ENCODE assay signal across 9 cellular contexts in genomic region chr2:197498627-197498936, GRCh38. TPM values are rescaled to one million over a fixed set of nuclear protein-coding genes. Genes with fewer than 3 reads are reported as not detected.
DNase-seq lines count a peak whose midpoint lies in the region; ATAC-seq, FAIRE-seq and TF ChIP-seq lines count a peak whose summit lies in the region.
"Had no signal": no experiment of that assay in that cellular context is flagged by ENCODE, and none has a peak within 500 bp of the region (broad histone marks: within the 10 kb centered on the region; RNA-seq: fewer than 3 reads in every experiment).

No MANE protein-coding gene starts in this region.

- dilution Hi-C loops in keratinocyte (cut with MboI; ENCODE audit: extremely low pct_ligation_motif_present, low sequenced_read_pairs) = no loop called here

- no peak for TF ChIP-seq EP300 in SK-N-SH (IDR thresholded peaks at IDR 0.05; ENCODE audit: borderline replicate concordance in 1 of 2, low read depth in 1 of 2, low read length in 1 of 2)

- peaks cover 47% of the 10 kb centered on the region for H3K4me1 Mint-ChIP-seq in activated naive CD8-positive, alpha-beta T cell treated with anti-CD3 and anti-CD28 coated beads for 36 hours

- H3K4me3 Mint-ChIP-seq in activated naive CD8-positive, alpha-beta T cell treated with anti-CD3 and anti-CD28 coated beads for 36 hours = peak overlapping the region; percentile 96

- H2AFZ ChIP-seq in SK-N-SH (ENCODE audit: low read depth) (no peak overlapping the region), keratinocyte (ENCODE audit: control insufficient read depth, low read length) (no peak overlapping the region)

- H3K9me3 ChIP-seq in SK-N-SH (no peaks in the 10 kb centered on the region), keratinocyte (ENCODE audit: control insufficient read depth, low read depth, low read length) (no peaks in the 10 kb centered on the region), stomach smooth muscle (ENCODE audit: control insufficient read depth in 2 of 2, low read length in 2 of 2) (no peaks in the 10 kb centered on the region)

- H3K27ac Mint-ChIP-seq in activated naive CD8-positive, alpha-beta T cell treated with anti-CD3 and anti-CD28 coated beads for 36 hours = peak overlapping the region; percentile 99

- H3K27ac ChIP-seq in SK-N-SH (ENCODE audit: low read depth in 2 of 2, low read length in 1 of 2) (peak overlapping the region; percentile 88 to 98; a peak in 3 of 4 replicates), keratinocyte (ENCODE audit: control insufficient read depth, insufficient read depth, low read length) (peak overlapping the region; percentile 80), stomach smooth muscle (ENCODE audit: low read length) (peak overlapping the region; percentile 87)

- H3K4me3 ChIP-seq in SK-N-SH (ENCODE audit: low read depth in 2 of 2, low read length in 1 of 2) = peak overlapping the region; percentile 71 to 92
- H3K4me3 ChIP-seq in keratinocyte (ENCODE audit: control insufficient read depth in 2 of 3, extremely low read depth in 1 of 3, insufficient read depth in 2 of 3, low read depth in 1 of 3, low read length in 3 of 3) = peak overlapping the region; percentile 92 to 96 (median 94)
- peak overlapping the region; percentile 55 to 88 for H3K4me3 ChIP-seq in stomach smooth muscle (ENCODE audit: low read length in 2 of 2)

- H3K9me2 ChIP-seq in SK-N-SH = no peaks in the 10 kb centered on the region

- FAIRE-seq in keratinocyte (lab: Jason Lieb, UNC) = no peak

- peaks cover 82% of the 10 kb centered on the region for H3K36me3 Mint-ChIP-seq in activated naive CD8-positive, alpha-beta T cell treated with anti-CD3 and anti-CD28 coated beads for 36 hours

- H3K79me2 ChIP-seq in SK-N-SH (ENCODE audit: insufficient read depth) (peaks cover 93% of the 10 kb centered on the region), keratinocyte (ENCODE audit: control insufficient read depth, insufficient read depth, low read length) (peaks cover 86% of the 10 kb centered on the region)

- H3K36me3 ChIP-seq in SK-N-SH (replicated peaks in 1 of 2; ENCODE audit: control insufficient read depth in 1 of 2, insufficient read depth in 2 of 2, low read length in 1 of 2) (peaks cover 57 to 64% of the 10 kb centered on the region in 2 experiments), keratinocyte (ENCODE audit: control insufficient read depth in 2 of 2, extremely low read depth in 1 of 2, insufficient read depth in 2 of 2, low read length in 2 of 2) (peaks cover 23 to 31% of the 10 kb centered on the region in 2 experiments), stomach smooth muscle (ENCODE audit: control insufficient read depth in 2 of 2, insufficient read depth in 2 of 2, low read length in 2 of 2) (peaks cover 25 to 35% of the 10 kb centered on the region in 2 donors)

- H3K27me3 ChIP-seq in SK-N-SH (ENCODE audit: insufficient read depth) (no peaks in the 10 kb centered on the region), keratinocyte (ENCODE audit: control insufficient read depth, extremely low read depth, insufficient read depth, low read length) (no peaks in the 10 kb centered on the region), stomach smooth muscle (ENCODE audit: control insufficient read depth in 1 of 2, insufficient read depth in 2 of 2, low read length in 2 of 2) (no peaks in the 10 kb centered on the region)

- WGBS in SK-N-SH (ENCODE audit: low lambda C conversion rate) = 1% methylated on average over 9 of the region's 10 CpGs

- ATAC-seq in SK-N-SH treated with all-trans-retinoic acid at 6 μM for 48 hours (no peak), GM18519 (IDR thresholded peaks at IDR 0.05; ENCODE audit: low FRiP score, unreplicated experiment) (no peak)

- CTCF ChIA-PET in SK-N-SH (lab: Yijun Ruan, JAX) = interaction anchor here (0.8 to 1.1 kb wide), 2 partner anchors 25 to 307 kb away, joined by 3 to 4 read pairs; no protein-coding TSS in a partner anchor

- H4K20me1 ChIP-seq in SK-N-SH (ENCODE audit: insufficient read depth) (peaks cover 35% of the 10 kb centered on the region), keratinocyte (ENCODE audit: control insufficient read depth, extremely low read depth, insufficient read depth, low read length) (peaks cover 9% of the 10 kb centered on the region)

- TF ChIP-seq CTCF in SK-N-SH (IDR thresholded peaks at IDR 0.05) (no peak), keratinocyte (optimal IDR thresholded peaks at IDR 0.05 in 1 of 3, IDR thresholded peaks at IDR 0.05 in 1 of 3, conservative IDR thresholded peaks at IDR 0.05 in 1 of 3; ENCODE audit: extremely low read depth in 1 of 3, insufficient read depth in 2 of 3, low read length in 3 of 3) (no peak)

- no peak for DNase-seq in SK-N-SH
- no peak for DNase-seq in activated naive CD8-positive, alpha-beta T cell treated with anti-CD3 and anti-CD28 coated beads for 36 hours
- DNase-seq in keratinocyte (ENCODE audit: low read depth, low spot score) = no peak
- no peak for DNase-seq in stimulated activated CD4-positive, alpha-beta T cell treated with anti-CD3 and anti-CD28 coated beads, Interleukin-2, amount 100 ng/mL, for 24 hours
- no peak for DNase-seq in GF-D8 (lab: John Stamatoyannopoulos, UW)
- DNase-seq: 8988T had no signal

- H3K9me1 ChIP-seq in keratinocyte (ENCODE audit: control insufficient read depth, extremely low read depth, insufficient read depth, low read length) = no peaks in the 10 kb centered on the region

- H3K4me2 ChIP-seq in SK-N-SH = peak overlapping the region; percentile 90
- H3K4me2 ChIP-seq in keratinocyte (ENCODE audit: control insufficient read depth, extremely low read depth, insufficient read depth, low read depth, low read length) = peak overlapping the region; percentile 77

- peaks cover 13% of the 10 kb centered on the region for H3F3A ChIP-seq in SK-N-SH (replicated peaks; ENCODE audit: insufficient read depth)

- TF ChIP-seq RAD21 in SK-N-SH (IDR thresholded peaks at IDR 0.05; ENCODE audit: low read length) = no peak

- H3K9me3 Mint-ChIP-seq in activated naive CD8-positive, alpha-beta T cell treated with anti-CD3 and anti-CD28 coated beads for 36 hours = no peaks in the 10 kb centered on the region

- POLR2A ChIA-PET in SK-N-SH (lab: Yijun Ruan, JAX) = interaction anchor here (2.2 to 3.4 kb wide), 2 partner anchors 17 to 64 kb away, joined by 14 to 46 read pairs; partner anchors contain the start of genes MOB4 and SF3B1

- H3K27me3 Mint-ChIP-seq in activated naive CD8-positive, alpha-beta T cell treated with anti-CD3 and anti-CD28 coated beads for 36 hours = no peaks in the 10 kb centered on the region

- H3K4me1 ChIP-seq in SK-N-SH (ENCODE audit: control insufficient read depth in 1 of 2, insufficient read depth in 2 of 2, low read depth in 1 of 2, low read length in 1 of 2) = peaks cover 26 to 29% of the 10 kb centered on the region in 2 experiments
- peaks cover 33% of the 10 kb centered on the region for H3K4me1 ChIP-seq in keratinocyte (ENCODE audit: control insufficient read depth, extremely low read depth, insufficient read depth, low read length)
- H3K4me1 ChIP-seq in stomach smooth muscle (ENCODE audit: control insufficient read depth, insufficient read depth, low read length) = peaks cover 19% of the 10 kb centered on the region

- H3K9ac ChIP-seq in SK-N-SH = peak overlapping the region; percentile 73
- H3K9ac ChIP-seq in keratinocyte (ENCODE audit: control insufficient read depth, extremely low read depth, insufficient read depth, low read length) = peak overlapping the region; percentile 89
- peak overlapping the region; percentile 75 to 90 for H3K9ac ChIP-seq in stomach smooth muscle (ENCODE audit: low read length in 2 of 2)

RNA-seq across cellular contexts. Expression of gene HSPD1, which starts 1.1 kb away (rescaled TPM):
- polyA plus RNA-seq in SK-N-SH (2012; rRNA removed) (212 and 227 TPM in 2 replicates), keratinocyte (176 to 405 TPM (median 245 TPM) in 3 replicates)
- polyA plus RNA-seq in SK-N-SH (2012; cell fraction: cytosol; rRNA removed) = 255 and 362 TPM in 2 replicates
- polyA plus RNA-seq in SK-N-SH (2012; cell fraction: nucleus; rRNA removed) = 101 and 200 TPM in 2 replicates
- total RNA-seq in activated naive CD8-positive, alpha-beta T cell treated with anti-CD3 and anti-CD28 coated beads for 36 hours = 1,000 to 10,000 TPM; 1,356 to 1,376 TPM
- polyA plus RNA-seq in keratinocyte (2011; ENCODE audit: low read depth) = 626 TPM
- 166 and 305 TPM in 2 replicates for polyA plus RNA-seq in keratinocyte (2011; cell fraction: cytosol; rRNA removed)
- 205 and 263 TPM in 2 replicates for polyA plus RNA-seq in keratinocyte (2011; cell fraction: nucleus; rRNA removed)
- 223 and 301 TPM in 2 replicates for polyA plus RNA-seq in keratinocyte (2012; ENCODE audit: low replicate concordance)
- 109 to 351 TPM (median 167 TPM) in 3 replicates for polyA minus RNA-seq in keratinocyte
- polyA minus RNA-seq in keratinocyte (2011; cell fraction: cytosol; rRNA and poly(A)+ RNA removed) = 164 TPM
- polyA minus RNA-seq in keratinocyte (2011; cell fraction: nucleus; rRNA and poly(A)+ RNA removed) = 96.3 and 152 TPM in 2 replicates

RNA-seq across cellular contexts. Expression of gene HSPE1, which starts 1.6 kb away (rescaled TPM):
- 130 and 142 TPM in 2 replicates for polyA plus RNA-seq in SK-N-SH (2012; rRNA removed)
- 214 and 427 TPM in 2 replicates for polyA plus RNA-seq in SK-N-SH (2012; cell fraction: cytosol; rRNA removed)
- 26.6 and 39.8 TPM in 2 replicates for polyA plus RNA-seq in SK-N-SH (2012; cell fraction: nucleus; rRNA removed)
- total RNA-seq in activated naive CD8-positive, alpha-beta T cell treated with anti-CD3 and anti-CD28 coated beads for 36 hours = 100 to 1,000 TPM; 485 to 487 TPM
- 105 to 277 TPM (median 209 TPM) in 3 replicates for polyA plus RNA-seq in keratinocyte
- 68.0 TPM for polyA plus RNA-seq in keratinocyte (2011; ENCODE audit: low read depth)
- 105 and 135 TPM in 2 replicates for polyA plus RNA-seq in keratinocyte (2011; cell fraction: cytosol; rRNA removed)
- 32.2 and 103 TPM in 2 replicates for polyA plus RNA-seq in keratinocyte (2011; cell fraction: nucleus; rRNA removed)
- 185 and 287 TPM in 2 replicates for polyA plus RNA-seq in keratinocyte (2012; ENCODE audit: low replicate concordance)
- polyA minus RNA-seq in keratinocyte = 0.66 to 60.1 TPM (median 11.7 TPM) in 3 replicates
- 28.0 TPM for polyA minus RNA-seq in keratinocyte (2011; cell fraction: cytosol; rRNA and poly(A)+ RNA removed)
- 10.1 and 15.7 TPM in 2 replicates for polyA minus RNA-seq in keratinocyte (2011; cell fraction: nucleus; rRNA and poly(A)+ RNA removed)

RNA-seq across cellular contexts. Expression of gene MOB4, which starts 17.3 kb away (rescaled TPM):
- polyA plus RNA-seq in SK-N-SH (2012; rRNA removed) (22.0 and 24.6 TPM in 2 replicates), keratinocyte (25.9 to 53.6 TPM (median 37.6 TPM) in 3 replicates)
- polyA plus RNA-seq in SK-N-SH (2012; cell fraction: cytosol; rRNA removed) = 34.7 and 47.5 TPM in 2 replicates
- polyA plus RNA-seq in SK-N-SH (2012; cell fraction: nucleus; rRNA removed) = 5.4 and 10.6 TPM in 2 replicates
- 10 to 100 TPM; 19.8 to 21.7 TPM for total RNA-seq in activated naive CD8-positive, alpha-beta T cell treated with anti-CD3 and anti-CD28 coated beads for 36 hours
- polyA plus RNA-seq in keratinocyte (2011; ENCODE audit: low read depth) = 15.7 TPM
- 29.8 and 58.2 TPM in 2 replicates for polyA plus RNA-seq in keratinocyte (2011; cell fraction: cytosol; rRNA removed)
- polyA plus RNA-seq in keratinocyte (2011; cell fraction: nucleus; rRNA removed) = 20.3 and 39.2 TPM in 2 replicates
- 33.7 and 34.7 TPM in 2 replicates for polyA plus RNA-seq in keratinocyte (2012; ENCODE audit: low replicate concordance)
- 7.6 to 36.5 TPM (median 11.0 TPM) in 3 replicates for polyA minus RNA-seq in keratinocyte
- polyA minus RNA-seq in keratinocyte (2011; cell fraction: cytosol; rRNA and poly(A)+ RNA removed) = 16.9 TPM
- 7.9 and 18.5 TPM in 2 replicates for polyA minus RNA-seq in keratinocyte (2011; cell fraction: nucleus; rRNA and poly(A)+ RNA removed)

RNA-seq across cellular contexts. Expression of gene COQ10B, which starts 45.2 kb away (rescaled TPM):
- polyA plus RNA-seq in SK-N-SH (2012; rRNA removed) = 3.6 and 4.5 TPM in 2 replicates
- 7.6 and 10.7 TPM in 2 replicates for polyA plus RNA-seq in SK-N-SH (2012; cell fraction: cytosol; rRNA removed)
- polyA plus RNA-seq in SK-N-SH (2012; cell fraction: nucleus; rRNA removed) = 1.4 and 3.2 TPM in 2 replicates
- total RNA-seq in activated naive CD8-positive, alpha-beta T cell treated with anti-CD3 and anti-CD28 coated beads for 36 hours = 10 to 100 TPM; 18.9 to 19.5 TPM
- 5.2 to 8.8 TPM (median 5.8 TPM) in 3 replicates for polyA plus RNA-seq in keratinocyte
- 15.3 TPM for polyA plus RNA-seq in keratinocyte (2011; ENCODE audit: low read depth)
- polyA plus RNA-seq in keratinocyte (2011; cell fraction: cytosol; rRNA removed) = 6.2 and 8.3 TPM in 2 replicates
- 7.0 and 8.3 TPM in 2 replicates for polyA plus RNA-seq in keratinocyte (2011; cell fraction: nucleus; rRNA removed)
- polyA plus RNA-seq in keratinocyte (2012; ENCODE audit: low replicate concordance) = 18.5 and 31.2 TPM in 2 replicates
- 1.5 to 6.3 TPM (median 3.3 TPM) in 3 replicates for polyA minus RNA-seq in keratinocyte
- polyA minus RNA-seq in keratinocyte (2011; cell fraction: cytosol; rRNA and poly(A)+ RNA removed) = 4.8 TPM
- polyA minus RNA-seq in keratinocyte (2011; cell fraction: nucleus; rRNA and poly(A)+ RNA removed) = 5.9 and 6.3 TPM in 2 replicates
